In genomic region chr12:71641390-71641789, GRCh38 we compare ENCODE assay signal across 24 cellular contexts. TPM values are rescaled to one million over a fixed set of nuclear protein-coding genes. Genes with fewer than 3 reads are reported as not detected.
A peak's percentile ranks its signal among the peaks of the same experiment; 100 is the strongest.
DNase-seq lines count a peak whose midpoint lies in the region; ATAC-seq and TF ChIP-seq lines count a peak whose summit lies in the region.
"Had no signal": no experiment of that assay in that cellular context is flagged by ENCODE, and none has a peak within 500 bp of the region (broad histone marks: within the 10 kb centered on the region; RNA-seq: fewer than 3 reads in every experiment).

No MANE protein-coding gene starts in this region.

- no peak for TF ChIP-seq CTCF in activated CD8-positive, alpha-beta T cell treated with anti-CD3 and anti-CD28 coated beads for 36 hours (IDR thresholded peaks at IDR 0.05)
- TF ChIP-seq CTCF in VCaP (conservative IDR thresholded peaks at IDR 0.05) = no peak
- no peak for TF ChIP-seq CTCF in heart right ventricle (IDR thresholded peaks at IDR 0.05)
- TF ChIP-seq CTCF in BE2C (IDR thresholded peaks at IDR 0.05; ENCODE audit: low read depth, low read length) = no peak

- peak overlapping the region; percentile 19 for H3K27ac Mint-ChIP-seq in activated CD8-positive, alpha-beta T cell treated with anti-CD3 and anti-CD28 coated beads for 36 hours
- no peak overlapping the region for H3K27ac Mint-ChIP-seq in activated CD8-positive, alpha-beta T cell treated with anti-CD3 and anti-CD28 coated beads, Interleukin-2, amount 10 ng/mL, durations not matched to agents 7 days and 5 days
- H3K27ac Mint-ChIP-seq: activated CD4-positive, alpha-beta T cell treated with anti-CD3 and anti-CD28 coated beads, Interleukin-2, amount 10 ng/mL, durations not matched to agents 7 days and 5 days had no signal

- no peak overlapping the region for H3K4me3 ChIP-seq in heart right ventricle
- H3K4me3 ChIP-seq in BE2C (ENCODE audit: low read depth, low read length) = no peak overlapping the region
- H3K4me3 ChIP-seq: esophagus muscularis mucosa, gastroesophageal sphincter, MG63, SJSA1, thoracic aorta had no signal

- H3K4me1 ChIP-seq in heart right ventricle (peaks cover 0 to 19% (median 6%) of the 10 kb centered on the region in 9 donors), BE2C (peaks cover 2% of the 10 kb centered on the region; the same call in 1 of the 2 replicates)
- H3K4me1 ChIP-seq: gastroesophageal sphincter, SJSA1 had no signal

- H3K9me3 Mint-ChIP-seq in activated CD8-positive, alpha-beta T cell treated with anti-CD3 and anti-CD28 coated beads for 36 hours = no peaks in the 10 kb centered on the region
- no peaks in the 10 kb centered on the region for H3K9me3 Mint-ChIP-seq in activated CD8-positive, alpha-beta T cell treated with anti-CD3 and anti-CD28 coated beads, Interleukin-2, amount 10 ng/mL, durations not matched to agents 7 days and 5 days (ENCODE audit: insufficient read depth)
- H3K9me3 Mint-ChIP-seq: activated CD4-positive, alpha-beta T cell treated with anti-CD3 and anti-CD28 coated beads, Interleukin-2, amount 10 ng/mL, durations not matched to agents 7 days and 5 days; CD4-positive, CD25-positive, alpha-beta regulatory T cell; IgD-negative memory B cell had no signal

- no peaks in the 10 kb centered on the region for H3K27me3 Mint-ChIP-seq in activated CD8-positive, alpha-beta T cell treated with anti-CD3 and anti-CD28 coated beads for 36 hours
- H3K27me3 Mint-ChIP-seq in activated CD8-positive, alpha-beta T cell treated with anti-CD3 and anti-CD28 coated beads, Interleukin-2, amount 10 ng/mL, durations not matched to agents 7 days and 5 days (ENCODE audit: low read depth) = no peaks in the 10 kb centered on the region
- H3K27me3 Mint-ChIP-seq: activated CD4-positive, alpha-beta T cell treated with anti-CD3 and anti-CD28 coated beads, Interleukin-2, amount 10 ng/mL, durations not matched to agents 7 days and 5 days; CD4-positive, CD25-positive, alpha-beta regulatory T cell; IgD-negative memory B cell had no signal

- no peak overlapping the region for H3K4me3 Mint-ChIP-seq in activated CD8-positive, alpha-beta T cell treated with anti-CD3 and anti-CD28 coated beads for 36 hours
- no peak overlapping the region for H3K4me3 Mint-ChIP-seq in activated CD8-positive, alpha-beta T cell treated with anti-CD3 and anti-CD28 coated beads, Interleukin-2, amount 10 ng/mL, durations not matched to agents 7 days and 5 days
- H3K4me3 Mint-ChIP-seq: activated CD4-positive, alpha-beta T cell treated with anti-CD3 and anti-CD28 coated beads, Interleukin-2, amount 10 ng/mL, durations not matched to agents 7 days and 5 days; CD4-positive, CD25-positive, alpha-beta regulatory T cell; IgD-negative memory B cell had no signal

- H3K4me1 Mint-ChIP-seq in activated CD8-positive, alpha-beta T cell treated with anti-CD3 and anti-CD28 coated beads for 36 hours (ENCODE audit: low read depth) = peaks cover 28% of the 10 kb centered on the region
- peaks cover 16% of the 10 kb centered on the region for H3K4me1 Mint-ChIP-seq in activated CD8-positive, alpha-beta T cell treated with anti-CD3 and anti-CD28 coated beads, Interleukin-2, amount 10 ng/mL, durations not matched to agents 7 days and 5 days (ENCODE audit: low read depth)

- peak overlapping the region; percentile 71 for H3K27ac ChIP-seq in VCaP
- no peak overlapping the region for H3K27ac ChIP-seq in heart right ventricle
- H3K27ac ChIP-seq: esophagus muscularis mucosa, gastroesophageal sphincter, SJSA1, thoracic aorta had no signal

- H3K27me3 ChIP-seq in heart right ventricle = no peaks in the 10 kb centered on the region
- no peaks in the 10 kb centered on the region for H3K27me3 ChIP-seq in BE2C
- H3K27me3 ChIP-seq: esophagus muscularis mucosa, gastroesophageal sphincter, MG63, SJSA1 had no signal

- H3K9me3 ChIP-seq in heart right ventricle = no peaks in the 10 kb centered on the region
- H3K9me3 ChIP-seq in BE2C = no peaks in the 10 kb centered on the region
- H3K9me3 ChIP-seq: esophagus muscularis mucosa, gastroesophageal sphincter, MG63, SJSA1, thoracic aorta had no signal

- peaks cover 0 to 100% (median 40%) of the 10 kb centered on the region in 9 donors for H3K36me3 ChIP-seq in heart right ventricle
- H3K36me3 ChIP-seq in BE2C = peaks cover 62% of the 10 kb centered on the region

- ATAC-seq in activated CD8-positive, alpha-beta T cell treated with anti-CD3 and anti-CD28 coated beads for 36 hours = no peak
- no peak for ATAC-seq in activated CD8-positive, alpha-beta T cell treated with anti-CD3 and anti-CD28 coated beads, Interleukin-2, amount 10 ng/mL, durations not matched to agents 7 days and 5 days
- ATAC-seq in heart right ventricle = no peak
- no peak for ATAC-seq in GM21825 (IDR thresholded peaks at IDR 0.05; ENCODE audit: unreplicated experiment)
- ATAC-seq: gastroesophageal sphincter had no signal

- no peak for DNase-seq in activated CD8-positive, alpha-beta T cell treated with anti-CD3 and anti-CD28 coated beads for 36 hours
- no peak for DNase-seq in activated CD8-positive, alpha-beta T cell treated with anti-CD3 and anti-CD28 coated beads, Interleukin-2, amount 10 ng/mL, durations not matched to agents 7 days and 5 days
- DNase-seq in CMK (ENCODE audit: low read depth) (peak; percentile 57), iris pigment epithelial cell (ENCODE audit: low read depth) (peak; percentile 16), heart right ventricle (no peak), BE2C (no peak)
- DNase-seq: ACHN; activated CD4-positive, alpha-beta T cell treated with anti-CD3 and anti-CD28 coated beads, Interleukin-2, amount 10 ng/mL, durations not matched to agents 7 days and 5 days; activated T-cell treated with anti-CD3 and anti-CD28 coated beads, Interleukin-2, amount 50 U/mL, for 48 hours; CD4-positive, CD25-positive, alpha-beta regulatory T cell; DND-41; effector CD4-positive, alpha-beta T cell; MG63; NCI-H1694 treated with DMSO at 0.1 percent for 48 hours; NCI-H2227 treated with DMSO at 0.1 percent for 48 hours; stimulated activated CD4-positive, alpha-beta T cell treated with anti-CD3 and anti-CD28 coated beads, Interleukin-12 subunit alpha, Interleukin-12 subunit beta, amount 100 ng/mL, for 4 hours; T1000 had no signal

- POLR2A ChIA-PET in activated CD8-positive, alpha-beta T cell treated with anti-CD3 and anti-CD28 coated beads for 36 hours (lab: Charles Lee) = interaction anchor here (2.4 kb wide), 1 partner anchor 21 kb away, joined by 9 read pairs; no protein-coding TSS in a partner anchor
- POLR2A ChIA-PET in activated CD8-positive, alpha-beta T cell treated with anti-CD3 and anti-CD28 coated beads, Interleukin-2, amount 10 ng/mL, durations not matched to agents 7 days and 5 days (lab: Charles Lee) = no interaction called here

- peaks cover 42% of the 10 kb centered on the region for H3K36me3 Mint-ChIP-seq in activated CD8-positive, alpha-beta T cell treated with anti-CD3 and anti-CD28 coated beads for 36 hours (ENCODE audit: low read depth)
- peaks cover 57% of the 10 kb centered on the region for H3K36me3 Mint-ChIP-seq in activated CD8-positive, alpha-beta T cell treated with anti-CD3 and anti-CD28 coated beads, Interleukin-2, amount 10 ng/mL, durations not matched to agents 7 days and 5 days (ENCODE audit: low read depth)

- CTCF ChIA-PET in activated CD8-positive, alpha-beta T cell treated with anti-CD3 and anti-CD28 coated beads for 36 hours (lab: Charles Lee) = no interaction called here
- CTCF ChIA-PET in activated CD8-positive, alpha-beta T cell treated with anti-CD3 and anti-CD28 coated beads, Interleukin-2, amount 10 ng/mL, durations not matched to agents 7 days and 5 days (lab: Charles Lee) = interaction anchor here (0.6 kb wide), 1 partner anchor 205 kb away, joined by 3 read pairs; no protein-coding TSS in a partner anchor

- intact Hi-C loops in activated CD8-positive, alpha-beta T cell treated with anti-CD3 and anti-CD28 coated beads for 36 hours (cut with micrococcal nuclease) = no loop called here
- intact Hi-C loops in heart right ventricle (cut with DNase I) = loop anchor here in 2 of 10 donors (5.0 to 10.0 kb wide), 2 partner anchors 103 to 106 kb away; no protein-coding TSS in a partner anchor

- 65 to 72% methylated on average over 2 of the region's 2 CpGs for WGBS in heart right ventricle, 2 donors

RNA-seq across cellular contexts. Expression of gene ZFC3H1, which starts 22.3 kb away (rescaled TPM):
- total RNA-seq in activated CD8-positive, alpha-beta T cell treated with anti-CD3 and anti-CD28 coated beads for 36 hours = 10 to 100 TPM; 47.1 to 58.4 TPM
- total RNA-seq in activated CD8-positive, alpha-beta T cell treated with anti-CD3 and anti-CD28 coated beads, Interleukin-2, amount 10 ng/mL, durations not matched to agents 7 days and 5 days = 10 to 100 TPM; 45.9 to 49.9 TPM
- 10 to 100 TPM; 13.6 to 26.5 (median 17.2) TPM for total RNA-seq in heart right ventricle
- 10 to 100 TPM in 1 of 2 donors, 1 to 10 TPM in 1; 6.9 to 23.4 TPM for polyA plus RNA-seq in heart right ventricle
- polyA plus RNA-seq in BE2C (2012; ENCODE audit: insufficient read depth, insufficient read length, low read depth) = 11.1 TPM

RNA-seq across cellular contexts. Expression of gene THAP2, which starts 22.7 kb away (rescaled TPM):
- total RNA-seq in activated CD8-positive, alpha-beta T cell treated with anti-CD3 and anti-CD28 coated beads for 36 hours = 10 to 100 TPM; 10.8 to 12.2 TPM
- 1 to 10 TPM; 3.5 to 5.2 TPM for total RNA-seq in activated CD8-positive, alpha-beta T cell treated with anti-CD3 and anti-CD28 coated beads, Interleukin-2, amount 10 ng/mL, durations not matched to agents 7 days and 5 days
- 1 to 10 TPM; 4.3 to 9.7 (median 6.8) TPM for total RNA-seq in heart right ventricle
- 1 to 10 TPM; 2.3 to 2.8 TPM for polyA plus RNA-seq in heart right ventricle
- polyA plus RNA-seq in BE2C (2012; ENCODE audit: insufficient read depth, insufficient read length, low read depth) = 3.7 TPM

RNA-seq across cellular contexts. Expression of gene TMEM19, which starts 44.5 kb away (rescaled TPM):
- total RNA-seq in activated CD8-positive, alpha-beta T cell treated with anti-CD3 and anti-CD28 coated beads for 36 hours = 10 to 100 TPM; 14.2 to 16.5 TPM
- total RNA-seq in activated CD8-positive, alpha-beta T cell treated with anti-CD3 and anti-CD28 coated beads, Interleukin-2, amount 10 ng/mL, durations not matched to agents 7 days and 5 days = 10 to 100 TPM; 22.1 to 23.9 TPM
- 10 to 100 TPM; 17.4 to 32.2 (median 27.6) TPM for total RNA-seq in heart right ventricle
- 1 to 10 TPM; 6.4 to 9.8 TPM for polyA plus RNA-seq in heart right ventricle
- 30.0 TPM for polyA plus RNA-seq in BE2C (2012; ENCODE audit: insufficient read depth, insufficient read length, low read depth)

Comparison
In these comparisons a context has a peak if more than half of its experiments do, and no peak if none do; other contexts are left out.
1. DNase-seq: peak in CMK (single experiment) and iris pigment epithelial cell (single experiment); none in activated CD8-positive, alpha-beta T cell treated with anti-CD3 and anti-CD28 coated beads for 36 hours (single experiment), activated CD8-positive, alpha-beta T cell treated with anti-CD3 and anti-CD28 coated beads, Interleukin-2, amount 10 ng/mL, durations not matched to agents 7 days and 5 days (single experiment), heart right ventricle (0 of 2) and BE2C (single experiment).